In genomic region chr11:119589011-119589410, GRCh38 we compare ENCODE assay signal across 17 cellular contexts.
A peak's percentile ranks its signal among the peaks of the same experiment; 100 is the strongest.
DNase-seq lines count a peak whose midpoint lies in the region; ATAC-seq, FAIRE-seq and TF ChIP-seq lines count a peak whose summit lies in the region.
"Had no signal": no experiment of that assay in that cellular context is flagged by ENCODE, and none has a peak within 500 bp of the region (broad histone marks: within the 10 kb centered on the region; RNA-seq: fewer than 3 reads in every experiment).

No MANE protein-coding gene starts in this region.

- H3K4ac ChIP-seq in H9 (ENCODE audit: low read depth, low read length), result no peak overlapping the region

- H3K27ac ChIP-seq in H9 (ENCODE audit: insufficient read length, low read depth, low read length) (no peak overlapping the region), caudate nucleus (ENCODE audit: low read depth, low read length) (no peak overlapping the region), SJCRH30 (no peak overlapping the region)

- no peak overlapping the region for H3K14ac ChIP-seq in H9 (ENCODE audit: insufficient read depth, low read length)

- no peaks in the 10 kb centered on the region for H3K79me2 ChIP-seq in H9 (ENCODE audit: insufficient read depth, low read length)

- no peak overlapping the region for H2BK5ac ChIP-seq in H9 (ENCODE audit: insufficient read length, low read length)

- no peak overlapping the region for H3K4me2 ChIP-seq in H9 (ENCODE audit: insufficient read depth, insufficient read length, low read length)

- H3K56ac ChIP-seq in H9 (ENCODE audit: insufficient read length, low read depth, low read length), result no peak overlapping the region

- H3K36me3 ChIP-seq in SJCRH30, result no peaks in the 10 kb centered on the region

- intact Hi-C loops in posterior cingulate gyrus (cut with DNase I), result no loop called here

- no peak overlapping the region; a peak in 1 of 7 replicates for H3K27ac Mint-ChIP-seq in H9
- no peak overlapping the region for H3K27ac Mint-ChIP-seq in activated CD8-positive, alpha-beta memory T cell treated with anti-CD3 and anti-CD28 coated beads, Interleukin-2, amount 10 ng/mL, durations not matched to agents 7 days and 5 days

- H3K9me3 Mint-ChIP-seq in H9, result peaks cover 8 to 13% of the 10 kb centered on the region in 2 experiments; a peak in 3 of 5 replicates
- H3K9me3 Mint-ChIP-seq in activated CD8-positive, alpha-beta memory T cell treated with anti-CD3 and anti-CD28 coated beads, Interleukin-2, amount 10 ng/mL, durations not matched to agents 7 days and 5 days (ENCODE audit: low read depth), result no peaks in the 10 kb centered on the region

- H3K4me1 Mint-ChIP-seq in H9, result peaks cover 38 to 43% of the 10 kb centered on the region in 2 experiments
- H3K4me1 Mint-ChIP-seq in activated CD8-positive, alpha-beta memory T cell treated with anti-CD3 and anti-CD28 coated beads, Interleukin-2, amount 10 ng/mL, durations not matched to agents 7 days and 5 days, result peaks cover 12% of the 10 kb centered on the region

- H3K9me3 ChIP-seq in H9 (ENCODE audit: control insufficient read depth, low read depth, low read length), result no peaks in the 10 kb centered on the region
- no peaks in the 10 kb centered on the region for H3K9me3 ChIP-seq in SJCRH30 (replicated peaks)

- FAIRE-seq in D721Med (lab: Jason Lieb, UNC), result no peak
- FAIRE-seq: K562 had no signal

- H4K91ac ChIP-seq in H9 (ENCODE audit: insufficient read length, low read depth, low read length), result no peak overlapping the region

- no peaks in the 10 kb centered on the region for H4K20me1 ChIP-seq in H9 (ENCODE audit: control insufficient read depth, insufficient read depth, insufficient read length)

- TF ChIP-seq CTCF in H9 (conservative IDR thresholded peaks at IDR 0.05) (no peak), D721Med (IDR thresholded peaks at IDR 0.05; ENCODE audit: insufficient read depth, missing control alignments) (no peak)

- H3K4me3 Mint-ChIP-seq in H9, result no peak overlapping the region
- no peak overlapping the region for H3K4me3 Mint-ChIP-seq in activated CD8-positive, alpha-beta memory T cell treated with anti-CD3 and anti-CD28 coated beads, Interleukin-2, amount 10 ng/mL, durations not matched to agents 7 days and 5 days

- CTCF ChIA-PET in activated CD8-positive, alpha-beta memory T cell treated with anti-CD3 and anti-CD28 coated beads, Interleukin-2, amount 10 ng/mL, durations not matched to agents 7 days and 5 days (lab: Charles Lee), result interaction anchor here (1.0 kb wide), 1 partner anchor 55 kb away, joined by 3 read pairs; no protein-coding TSS in a partner anchor

- H3K27me3 Mint-ChIP-seq in H9 (ENCODE audit: low read depth), result peaks cover 28% of the 10 kb centered on the region
- H3K27me3 Mint-ChIP-seq in activated CD8-positive, alpha-beta memory T cell treated with anti-CD3 and anti-CD28 coated beads, Interleukin-2, amount 10 ng/mL, durations not matched to agents 7 days and 5 days, result peaks cover 51% of the 10 kb centered on the region

- DNase-seq in H9 (no peak), caudate nucleus (lab: John Stamatoyannopoulos, UW) (peak in 47 of 61 donors; percentile 9 to 84 (median 58)), hippocampal formation (lab: John Stamatoyannopoulos, UW) (peak; percentile 68 to 75), posterior cingulate gyrus (peak in 8 of 10 donors; percentile 42 to 96 (median 58)), SJCRH30 (no peak), D721Med (ENCODE audit: insufficient read length, low spot score) (no peak)
- DNase-seq in activated CD8-positive, alpha-beta memory T cell treated with anti-CD3 and anti-CD28 coated beads, Interleukin-2, amount 10 ng/mL, durations not matched to agents 7 days and 5 days, result no peak
- DNase-seq: COR-L47, MV-4-11, NCI-H1417, NCI-H187 treated with DMSO at 0.1 percent for 48 hours, NCI-H526 treated with DMSO at 0.1 percent for 48 hours, RPMI8226, SIG-M5 had no signal

- H3K79me1 ChIP-seq in H9 (ENCODE audit: insufficient read depth, low read depth, low read length, poor library complexity, severe bottlenecking), result no peaks in the 10 kb centered on the region

- no peaks in the 10 kb centered on the region; the same call in 1 of the 2 replicates for H3K27me3 ChIP-seq in H9 (ENCODE audit: insufficient read depth, low read length)
- H3K27me3 ChIP-seq in SJCRH30, result no peaks in the 10 kb centered on the region

- H3K18ac ChIP-seq in H9 (ENCODE audit: insufficient read length, low read depth, low read length), result no peak overlapping the region

- H3K23ac ChIP-seq in H9 (ENCODE audit: insufficient read length, low read depth, low read length), result no peak overlapping the region

- H3K4me3 ChIP-seq in SJCRH30, result no peak overlapping the region
- H3K4me3 ChIP-seq: K562 had no signal

- H3K36me3 Mint-ChIP-seq in H9 (ENCODE audit: insufficient read depth in 1 of 3, low read depth in 3 of 3), result peaks cover 0 to 8% (median 0%) of the 10 kb centered on the region in 3 experiments; a peak in 2 of 7 replicates
- H3K36me3 Mint-ChIP-seq in activated CD8-positive, alpha-beta memory T cell treated with anti-CD3 and anti-CD28 coated beads, Interleukin-2, amount 10 ng/mL, durations not matched to agents 7 days and 5 days, result no peaks in the 10 kb centered on the region
- H3K36me3 Mint-ChIP-seq: CD14-positive monocyte had no signal

- peaks cover 10% of the 10 kb centered on the region; the same call in 1 of the 2 replicates for H3K4me1 ChIP-seq in H9 (ENCODE audit: insufficient read depth, low read length)
- peaks cover 5% of the 10 kb centered on the region; the same call in 1 of the 2 replicates for H3K4me1 ChIP-seq in SJCRH30

- no peak overlapping the region for H3K9ac ChIP-seq in H9 (ENCODE audit: extremely low read depth, insufficient read length, low read length)

- H2BK15ac ChIP-seq in H9 (ENCODE audit: low read depth, low read length), result no peak overlapping the region

- no peak overlapping the region for H2AFZ ChIP-seq in H9 (ENCODE audit: low read length)

- no peak for ATAC-seq in activated CD8-positive, alpha-beta memory T cell treated with anti-CD3 and anti-CD28 coated beads, Interleukin-2, amount 10 ng/mL, durations not matched to agents 7 days and 5 days
- no peak for ATAC-seq in HG02798 (IDR thresholded peaks at IDR 0.05; ENCODE audit: poor library complexity, unreplicated experiment)
- ATAC-seq: K562 had no signal

- no peak overlapping the region for H4K5ac ChIP-seq in H9 (ENCODE audit: insufficient read length, low read depth, low read length)

- H2AK5ac ChIP-seq in H9 (ENCODE audit: insufficient read length, low read length), result peak overlapping the region; percentile 77

- no peak overlapping the region for H2BK120ac ChIP-seq in H9 (ENCODE audit: low read depth, low read length, poor library complexity, severe bottlenecking)

- no CpG with 5 or more reads among the region's 1 CpG for WGBS in H9 (ENCODE audit: extremely low coverage, insufficient read length, low lambda C conversion rate)

- peaks cover 13% of the 10 kb centered on the region for H3K23me2 ChIP-seq in H9 (ENCODE audit: insufficient read length, low read depth, low read length, poor library complexity, severe bottlenecking)

- H4K8ac ChIP-seq in H9 (replicated peaks; ENCODE audit: insufficient read length, low read depth, low read length), result no peak overlapping the region

- no peak overlapping the region for H3T11ph ChIP-seq in H9 (ENCODE audit: low read length)

- H2BK12ac ChIP-seq in H9 (ENCODE audit: insufficient read length, low read depth, low read length), result no peak overlapping the region

- H2BK20ac ChIP-seq in H9 (ENCODE audit: low read depth, low read length, poor library complexity, severe bottlenecking), result no peak overlapping the region

Comparison
In these comparisons a context has a peak if more than half of its experiments do, and no peak if none do; other contexts are left out.
1. DNase-seq: peak in caudate nucleus (47 of 61), hippocampal formation (2 of 2) and posterior cingulate gyrus (8 of 10); none in H9 (single experiment), activated CD8-positive, alpha-beta memory T cell treated with anti-CD3 and anti-CD28 coated beads, Interleukin-2, amount 10 ng/mL, durations not matched to agents 7 days and 5 days (single experiment), SJCRH30 (0 of 2) and D721Med (single experiment).